Comparison of ENCODE assay signal across 19 cellular contexts in genomic region chr11:60785136-60785535, GRCh38. TPM values are rescaled to one million over a fixed set of nuclear protein-coding genes. Genes with fewer than 3 reads are reported as not detected.
A peak's percentile ranks its signal among the peaks of the same experiment; 100 is the strongest.
DNase-seq lines count a peak whose midpoint lies in the region; FAIRE-seq and TF ChIP-seq lines count a peak whose summit lies in the region.
"Had no signal": no experiment of that assay in that cellular context is flagged by ENCODE, and none has a peak within 500 bp of the region (broad histone marks: within the 10 kb centered on the region; RNA-seq: fewer than 3 reads in every experiment).

Gene MS4A10, plus strand, starts transcription at chr11:60785333. Its CDS starts 5,003 bp downstream, at chr11:60790336.

- peaks cover 24% of the 10 kb centered on the region for H3K4me1 Mint-ChIP-seq in astrocyte (ENCODE audit: low read depth, unreplicated experiment)
- H3K4me1 Mint-ChIP-seq: CD8-positive, alpha-beta memory T cell; GM23338 had no signal

- FAIRE-seq in astrocyte (lab: Jason Lieb, UNC) = no peak
- FAIRE-seq: RCC 7860 had no signal

- H3K27me3 ChIP-seq in astrocyte (ENCODE audit: insufficient read depth, low read length) = peaks cover 6% of the 10 kb centered on the region
- H3K27me3 ChIP-seq in hepatocyte = no peaks in the 10 kb centered on the region
- H3K27me3 ChIP-seq in neural cell (ENCODE audit: insufficient read depth, low read depth, low read length) = no peaks in the 10 kb centered on the region
- no peaks in the 10 kb centered on the region for H3K27me3 ChIP-seq in esophagus muscularis mucosa
- H3K27me3 ChIP-seq: MG63 had no signal

- intact Hi-C loops in esophagus muscularis mucosa (cut with DNase I) = no loop called here

- H3K9me3 ChIP-seq in astrocyte (ENCODE audit: insufficient read depth, low read depth, low read length) = no peaks in the 10 kb centered on the region
- H3K9me3 ChIP-seq in hepatocyte (ENCODE audit: low read depth) = no peaks in the 10 kb centered on the region
- H3K9me3 ChIP-seq in neural cell (ENCODE audit: low read length) = no peaks in the 10 kb centered on the region
- no peaks in the 10 kb centered on the region for H3K9me3 ChIP-seq in esophagus muscularis mucosa
- H3K9me3 ChIP-seq: MG63 had no signal

- H3K4me3 ChIP-seq in astrocyte (ENCODE audit: insufficient read depth, low read depth, low read length) (no peak within 1 kb of the TSS), hepatocyte (no peak within 1 kb of the TSS), neural cell (ENCODE audit: low read length) (peak within 1 kb of the TSS; percentile 49), esophagus muscularis mucosa (no peak within 1 kb of the TSS)
- H3K4me3 ChIP-seq: GM23338, MG63 had no signal

- H4K20me1 ChIP-seq in astrocyte (ENCODE audit: insufficient read depth, low read length) = no peaks in the 10 kb centered on the region
- no peaks in the 10 kb centered on the region for H4K20me1 ChIP-seq in hepatocyte (ENCODE audit: insufficient read depth, poor library complexity, severe bottlenecking)
- no peaks in the 10 kb centered on the region for H4K20me1 ChIP-seq in neural cell (ENCODE audit: insufficient read depth)

- H3K36me3 ChIP-seq in astrocyte (ENCODE audit: insufficient read depth, low read length) = no peaks in the 10 kb centered on the region
- no peaks in the 10 kb centered on the region for H3K36me3 ChIP-seq in hepatocyte (replicated peaks; ENCODE audit: insufficient read depth, low read depth)
- H3K36me3 ChIP-seq in neural cell (ENCODE audit: insufficient read depth, low read length) = no peaks in the 10 kb centered on the region
- no peaks in the 10 kb centered on the region for H3K36me3 ChIP-seq in esophagus muscularis mucosa
- H3K36me3 ChIP-seq: MG63 had no signal

- H3K27me3 Mint-ChIP-seq in astrocyte (ENCODE audit: low read depth, unreplicated experiment) = peaks cover 4% of the 10 kb centered on the region

- H3K79me2 ChIP-seq in astrocyte (ENCODE audit: insufficient read depth, low read length) (no peaks in the 10 kb centered on the region), hepatocyte (no peaks in the 10 kb centered on the region), neural cell (replicated peaks; ENCODE audit: insufficient read depth, low read length) (no peaks in the 10 kb centered on the region)

- peak within 1 kb of the TSS; percentile 35 for H3K9ac ChIP-seq in astrocyte (ENCODE audit: low read length)
- H3K9ac ChIP-seq in neural cell (ENCODE audit: low read length) = peak within 1 kb of the TSS; percentile 70
- H3K9ac ChIP-seq: KMS-11 had no signal

- H2AFZ ChIP-seq in astrocyte (ENCODE audit: low read depth, low read length) = peak within 1 kb of the TSS; percentile 30
- no peak within 1 kb of the TSS for H2AFZ ChIP-seq in hepatocyte
- no peak within 1 kb of the TSS for H2AFZ ChIP-seq in neural cell (ENCODE audit: low read depth, low read length)
- H2AFZ ChIP-seq: GM23338 had no signal

- TF ChIP-seq POLR2A in esophagus muscularis mucosa (IDR thresholded peaks at IDR 0.05; ENCODE audit: low read depth) = no peak

- H3K36me3 Mint-ChIP-seq in astrocyte (ENCODE audit: low read depth, unreplicated experiment) = peaks cover 1% of the 10 kb centered on the region
- H3K36me3 Mint-ChIP-seq: CD8-positive, alpha-beta memory T cell had no signal

- H3K4me2 ChIP-seq in astrocyte (ENCODE audit: low read length) (peak within 1 kb of the TSS; percentile 71), hepatocyte (no peak within 1 kb of the TSS), neural cell (ENCODE audit: low read length) (peak within 1 kb of the TSS; percentile 22)
- H3K4me2 ChIP-seq: GM23338, KMS-11 had no signal

- peaks cover 7% of the 10 kb centered on the region for H3K9me3 Mint-ChIP-seq in astrocyte (ENCODE audit: unreplicated experiment)
- H3K9me3 Mint-ChIP-seq: CD8-positive, alpha-beta memory T cell had no signal

- H3K27ac ChIP-seq in astrocyte (ENCODE audit: low read depth, low read length) (no peak within 1 kb of the TSS), hepatocyte (no peak within 1 kb of the TSS), neural cell (ENCODE audit: low read length) (peak within 1 kb of the TSS; percentile 96), temporal lobe (ENCODE audit: low read depth, low read length) (peak within 1 kb of the TSS; percentile 25), esophagus muscularis mucosa (replicated peaks in 1 of 4) (no peak within 1 kb of the TSS)
- H3K27ac ChIP-seq: KMS-11 had no signal

- TF ChIP-seq RAD21 in neural cell (conservative IDR thresholded peaks at IDR 0.05) = no peak

- H3K9me2 ChIP-seq in hepatocyte (replicated peaks; ENCODE audit: insufficient read depth) (no peaks in the 10 kb centered on the region), neural cell (ENCODE audit: insufficient read depth, low read length) (no peaks in the 10 kb centered on the region)

- WGBS in hepatocyte (ENCODE audit: low lambda C conversion rate, missing lambda C conversion rate) = 77% methylated on average over 9 of the region's 9 CpGs
- 59% methylated on average over 8 of the region's 9 CpGs for WGBS in esophagus muscularis mucosa

- TF ChIP-seq EP300 in neural cell (conservative IDR thresholded peaks at IDR 0.05; ENCODE audit: poor library complexity, severe bottlenecking) (peak; percentile 28), esophagus muscularis mucosa (IDR thresholded peaks at IDR 0.05) (no peak)

- H3F3A ChIP-seq in neural cell (ENCODE audit: insufficient read depth, low read length, poor library complexity, severe bottlenecking) = no peaks in the 10 kb centered on the region

- H3K4me3 Mint-ChIP-seq in astrocyte (ENCODE audit: unreplicated experiment) = no peak within 1 kb of the TSS
- H3K4me3 Mint-ChIP-seq: CD8-positive, alpha-beta memory T cell; GM23338 had no signal

- peak within 1 kb of the TSS; percentile 14 for H3K27ac Mint-ChIP-seq in astrocyte (ENCODE audit: unreplicated experiment)
- H3K27ac Mint-ChIP-seq: GM23338 had no signal

- DNase-seq in astrocyte (ENCODE audit: low read depth) (no peak), hepatocyte (ENCODE audit: low spot score) (peak; percentile 26), CD1c-positive myeloid dendritic cell (ENCODE audit: extremely low spot score) (no peak), NCI-H446 (lab: John Stamatoyannopoulos, UW) (no peak), esophagus muscularis mucosa (ENCODE audit: extremely low spot score) (no peak), GM19240 (ENCODE audit: insufficient read length, low spot score) (no peak)
- DNase-seq: ACHN; CD8-positive, alpha-beta memory T cell; GF-D8; MG63; NCI-H1092 treated with DMSO at 0.1 percent for 48 hours; NCI-H2029; NCI-H510A; SHP77 had no signal

- TF ChIP-seq CTCF in astrocyte (IDR thresholded peaks at IDR 0.05; ENCODE audit: insufficient read depth, low read depth, low read length) (no peak), hepatocyte (IDR thresholded peaks at IDR 0.05; ENCODE audit: poor library complexity) (no peak), neural cell (IDR thresholded peaks at IDR 0.05; ENCODE audit: poor library complexity, severe bottlenecking) (no peak), esophagus muscularis mucosa (IDR thresholded peaks at IDR 0.05) (no peak)

- H3K4me1 ChIP-seq in astrocyte (ENCODE audit: insufficient read depth, low read length) (peaks cover 19% of the 10 kb centered on the region), hepatocyte (ENCODE audit: insufficient read depth) (peaks cover 5% of the 10 kb centered on the region), esophagus muscularis mucosa (peaks cover 10 to 31% (median 22%) of the 10 kb centered on the region in 4 donors)

TF ChIP-seq in neural cell, 6 proteins besides CTCF, POLR2A, EP300 and RAD21:
- TF ChIP-seq EZH2 (IDR thresholded peaks at IDR 0.05; ENCODE audit: borderline replicate concordance, insufficient read depth, low read length, poor library complexity, severe bottlenecking) (no peak), REST (IDR thresholded peaks at IDR 0.05; ENCODE audit: borderline replicate concordance) (no peak), TAF1 (IDR thresholded peaks at IDR 0.05; ENCODE audit: low read depth) (no peak), MXI1 (conservative IDR thresholded peaks at IDR 0.05; ENCODE audit: poor library complexity, severe bottlenecking) (no peak), POLR2AphosphoS5 (IDR thresholded peaks at IDR 0.05) (no peak), SMC3 (conservative IDR thresholded peaks at IDR 0.05; ENCODE audit: poor library complexity) (no peak)

RNA-seq across cellular contexts. Expression of gene MS4A10, which starts in this region (rescaled TPM):
- total RNA-seq in astrocyte (not detected in 2 replicates), hepatocyte (0.47 and 1.2 TPM in 2 replicates), temporal lobe (not detected), esophagus muscularis mucosa (not detected)
- polyA plus RNA-seq in hepatocyte (0.21 and 1.8 TPM in 2 replicates), neural cell (not detected in 2 replicates)
- polyA minus RNA-seq in neural cell = 0.24 TPM in 1 of 2 replicates, not detected in the other
- total RNA-seq: CD8-positive, alpha-beta memory T cell; GM23338 had no signal
- polyA plus RNA-seq: CD8-positive, alpha-beta memory T cell; GM23338 had no signal

Comparison
In these comparisons a context has a peak if more than half of its experiments do, and no peak if none do; other contexts are left out.
1. H3K27ac ChIP-seq: peak in neural cell (single experiment) and temporal lobe (single experiment); none in astrocyte (single experiment), hepatocyte (single experiment) and esophagus muscularis mucosa (0 of 4).